In the genomic region with DNA sequence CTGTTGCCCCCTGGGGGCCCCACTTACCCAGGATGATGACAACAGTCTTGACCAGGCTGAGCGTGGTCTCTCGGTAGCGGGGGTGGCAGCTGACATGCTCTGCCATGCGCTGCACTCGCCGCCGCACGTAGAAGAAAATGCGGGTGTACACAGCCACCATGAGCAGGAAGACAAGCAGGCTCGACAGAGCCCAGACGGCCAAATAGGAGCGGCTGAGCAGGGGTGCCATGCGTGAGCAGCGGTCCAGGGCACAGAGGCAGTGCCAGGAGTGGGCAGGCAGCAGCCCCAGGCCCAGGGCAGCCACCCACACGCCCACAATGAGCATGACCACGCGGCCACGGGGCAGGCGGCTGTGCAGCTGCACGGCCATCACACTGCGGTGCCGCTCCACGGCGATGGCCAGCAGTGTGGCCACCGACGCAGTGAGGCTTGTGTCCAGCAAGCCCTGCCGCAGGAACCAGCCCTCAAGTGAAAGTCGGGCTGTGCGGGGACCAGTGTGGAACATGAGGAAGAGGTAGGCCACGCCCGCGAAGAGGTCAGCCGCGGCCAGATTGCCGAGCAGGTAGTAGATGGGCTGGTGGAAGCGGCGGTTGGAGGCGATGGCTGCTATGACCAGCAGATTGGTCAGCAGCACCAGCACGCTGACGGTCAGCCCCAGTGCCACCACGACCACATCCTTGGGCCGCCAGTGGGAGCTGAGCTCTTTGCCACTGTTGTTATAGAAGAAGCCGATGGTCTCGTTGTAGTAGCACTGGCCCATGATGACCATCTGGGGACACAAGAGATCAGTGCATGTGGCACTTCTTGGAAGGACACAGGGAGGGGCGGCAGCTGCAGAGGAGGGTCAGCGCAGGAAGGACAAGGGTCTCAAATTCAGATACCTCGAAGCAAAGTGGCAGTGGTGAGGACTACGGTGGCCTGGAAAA, we compare ENCODE assay signal across 8 cellular contexts. TPM values are rescaled to one million over a fixed set of nuclear protein-coding genes. Genes with fewer than 3 reads are reported as not detected.
DNase-seq lines count a peak whose midpoint lies in the region; ATAC-seq, FAIRE-seq and TF ChIP-seq lines count a peak whose summit lies in the region.
"Had no signal": no experiment of that assay in that cellular context is flagged by ENCODE, and none has a peak within 500 bp of the region (broad histone marks: within the 10 kb centered on the region; RNA-seq: fewer than 3 reads in every experiment).

No MANE protein-coding gene starts in this region.

- FAIRE-seq in GM12892 (lab: Jason Lieb, UNC): no peak
- no peak for FAIRE-seq in frontal cortex (lab: Jason Lieb, UNC)

- no peak for DNase-seq in GM12892 (ENCODE audit: insufficient read length)
- DNase-seq in T-cell: no peak
- peak; percentile 5 to 29 for DNase-seq in frontal cortex (ENCODE audit: low spot score in 2 of 2)
- peak; percentile 84 for DNase-seq in spleen
- no peak for DNase-seq in ureter (ENCODE audit: low spot score)
- no peak for DNase-seq in COLO668 (lab: John Stamatoyannopoulos, UW; ENCODE audit: unreplicated experiment)
- DNase-seq: NCI-H446 treated with DMSO at 0.1 percent for 48 hours had no signal

- intact Hi-C loops in spleen (cut with DNase I; ENCODE audit: low total_unique reads): no loop called here

- H3K4me1 ChIP-seq in spleen: peaks cover 0 to 52% (median 22%) of the 10 kb centered on the region in 6 donors

- H3K4me1 Mint-ChIP-seq in T-cell: peaks cover 25 to 34% (median 31%) of the 10 kb centered on the region in 3 donors

- peak overlapping the region; percentile 96 to 97 for H3K27ac Mint-ChIP-seq in T-cell

- peak overlapping the region; percentile 94 to 97 (median 95) for H3K4me3 Mint-ChIP-seq in T-cell

- 90 to 96% (median 93%) methylated on average over 35 to 48 of the region's 48 CpGs for WGBS in spleen, 5 donors

- TF ChIP-seq POLR2A in GM12892 (IDR thresholded peaks at IDR 0.05; ENCODE audit: low read depth, low read length) (peak; percentile 8; the same call in 1 of the 2 replicates), spleen (IDR thresholded peaks at IDR 0.05) (no peak)

- CTCF ChIA-PET in T-cell (lab: Charles Lee): interaction anchor here in 1 of 2 donors (0.5 to 0.6 kb wide), 2 partner anchors 40 to 241 kb away, joined by 3 read pairs; no protein-coding TSS in a partner anchor

- peaks cover 0 to 67% (median 17%) of the 10 kb centered on the region in 6 donors for H3K36me3 ChIP-seq in spleen

- H3K9me3 ChIP-seq in spleen: no peaks in the 10 kb centered on the region

- POLR2A ChIA-PET in T-cell (lab: Charles Lee): interaction anchor here in 1 of 2 donors (0.8 kb wide), 2 partner anchors 15 to 194 kb away, joined by 3 to 9 read pairs; no protein-coding TSS in a partner anchor

- peaks cover 19% of the 10 kb centered on the region for H3K36me3 Mint-ChIP-seq in T-cell

- H3K9me3 Mint-ChIP-seq in T-cell: no peaks in the 10 kb centered on the region

- no peaks in the 10 kb centered on the region for H3K27me3 Mint-ChIP-seq in T-cell

- H3K4me3 ChIP-seq in spleen: peak overlapping the region in 6 of 8 donors; percentile 54 to 73 (median 57)

- no peak for TF ChIP-seq CTCF in spleen (IDR thresholded peaks at IDR 0.05 in 8 of 11, conservative IDR thresholded peaks at IDR 0.05 in 3 of 11)

- ATAC-seq in T-cell (replicated peaks in 1 of 4) (no peak), GM19023 (IDR thresholded peaks at IDR 0.05; ENCODE audit: unreplicated experiment) (no peak)

- H3K27ac ChIP-seq in spleen: peak overlapping the region in 3 of 8 donors; percentile 87 to 90 (median 87)

- H3K27me3 ChIP-seq in spleen (replicated peaks in 1 of 7): peaks cover 0 to 18% (median 6%) of the 10 kb centered on the region in 7 donors

RNA-seq across cellular contexts. Expression of gene LPAR2, which starts 1.2 kb away (rescaled TPM):
- polyA plus RNA-seq in GM12892 (2012; ENCODE audit: missing spikeins): 13.8 TPM
- total RNA-seq in T-cell: 100 to 1,000 TPM in 1 of 5 donors, 10 to 100 TPM in 4; 78.3 to 106 (median 82.4) TPM
- 14.7 TPM for total RNA-seq in frontal cortex
- total RNA-seq in spleen: 10 to 100 TPM; 23.7 to 62.8 (median 41.1) TPM
- 10 to 100 TPM; 12.4 to 44.1 (median 41.9) TPM for polyA plus RNA-seq in spleen
- 28.6 TPM for total RNA-seq in ureter

RNA-seq across cellular contexts. Expression of gene PBX4, which starts 8.3 kb away (rescaled TPM):
- polyA plus RNA-seq in GM12892 (2012; ENCODE audit: missing spikeins): 11.2 TPM
- total RNA-seq in T-cell (10 to 100 TPM; 40.9 to 48.3 (median 42.7) TPM), frontal cortex (11.4 TPM), spleen (10 to 100 TPM in 2 of 7 donors, 1 to 10 TPM in 5; 5.3 to 12.5 (median 9.3) TPM), ureter (12.7 TPM)
- 10 to 100 TPM in 2 of 3 donors, 1 to 10 TPM in 1; 4.4 to 17.8 (median 15.0) TPM for polyA plus RNA-seq in spleen

RNA-seq across cellular contexts. Expression of gene GMIP, which starts 16.7 kb away (rescaled TPM):
- polyA plus RNA-seq in GM12892 (2012; ENCODE audit: missing spikeins): 21.5 TPM
- total RNA-seq in T-cell (100 to 1,000 TPM in 4 of 5 donors, 10 to 100 TPM in 1; 99.5 to 148 (median 133) TPM), frontal cortex (15.1 TPM), spleen (100 to 1,000 TPM in 2 of 7 donors, 10 to 100 TPM in 5; 59.9 to 141 (median 96.9) TPM), ureter (25.0 TPM)
- polyA plus RNA-seq in spleen: 10 to 100 TPM; 26.7 to 60.5 (median 31.9) TPM

RNA-seq across cellular contexts. Expression of gene ATP13A1, which starts 36.7 kb away (rescaled TPM):
- 20.2 TPM for polyA plus RNA-seq in GM12892 (2012; ENCODE audit: missing spikeins)
- total RNA-seq in T-cell (100 to 1,000 TPM in 3 of 5 donors, 10 to 100 TPM in 2; 80.4 to 170 (median 156) TPM), frontal cortex (22.0 TPM), spleen (100 to 1,000 TPM in 5 of 7 donors, 10 to 100 TPM in 2; 88.4 to 301 (median 113) TPM), ureter (74.9 TPM)
- 10 to 100 TPM; 39.7 to 95.3 (median 91.6) TPM for polyA plus RNA-seq in spleen

RNA-seq across cellular contexts. Expression of gene ZNF101, which starts 41.9 kb away (rescaled TPM):
- 13.4 TPM for polyA plus RNA-seq in GM12892 (2012; ENCODE audit: missing spikeins)
- total RNA-seq in T-cell (100 to 1,000 TPM in 3 of 5 donors, 10 to 100 TPM in 2; 66.2 to 180 (median 164) TPM), frontal cortex (13.5 TPM), spleen (10 to 100 TPM; 29.6 to 58.3 (median 41.1) TPM), ureter (13.8 TPM)
- 10 to 100 TPM; 29.8 to 51.9 (median 46.3) TPM for polyA plus RNA-seq in spleen

Comparison
In these comparisons a context has a peak if more than half of its experiments do, and no peak if none do; other contexts are left out.
1. DNase-seq: peak in frontal cortex (2 of 2) and spleen (single experiment); none in GM12892 (single experiment), T-cell (0 of 34), ureter (single experiment) and COLO668 (single experiment).